ENCODE assay signal across 1 cellular context in the genomic region with DNA sequence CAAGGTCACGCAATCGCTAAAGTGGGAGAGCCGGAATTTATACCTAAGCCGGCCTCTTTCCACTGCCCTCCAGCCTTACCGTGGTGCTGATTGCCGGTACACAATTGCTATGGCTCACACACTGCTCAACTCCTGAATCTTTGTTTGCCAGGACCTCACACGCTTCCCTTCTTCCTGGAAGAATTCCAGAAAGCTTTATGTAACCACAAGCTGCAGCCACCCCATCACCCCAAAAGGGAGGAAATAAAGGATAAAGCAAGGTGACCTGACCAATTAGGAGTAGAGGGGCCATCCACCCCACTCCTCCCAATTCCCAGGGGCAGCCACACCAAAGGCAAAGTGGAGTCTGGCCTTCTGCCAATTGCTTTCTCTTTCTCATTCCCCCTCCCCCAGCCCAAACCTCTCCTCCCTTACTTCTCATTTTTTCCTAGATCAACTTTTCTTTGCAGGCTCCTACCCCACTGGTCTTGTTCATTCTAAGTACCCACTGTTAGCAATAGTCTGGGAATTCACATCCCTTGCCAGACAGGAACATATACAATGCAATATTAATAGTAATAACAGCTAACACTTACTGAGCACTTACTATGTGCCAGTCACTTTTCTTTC.
TF ChIP-seq lines count a peak whose summit lies in the region.

No MANE protein-coding gene starts in this region.

TF ChIP-seq in HEK293, 187 proteins besides CTCF, POLR2A, EP300 and RAD21 (continued from another document):
- 0 out of 2 replicates have a peak, but pooled peaks have one; percentile 10 for TF ChIP-seq ZNF148 (tag by site-specific recombination; IDR thresholded peaks at IDR 0.05; ENCODE audit: borderline replicate concordance)
- TF ChIP-seq ZNF169 (tag by site-specific recombination; IDR thresholded peaks at IDR 0.05) = no peak
- TF ChIP-seq ZNF660 (tag by site-specific recombination; IDR thresholded peaks at IDR 0.05) = peak; percentile 32; the same call in 1 of the 2 replicates
- TF ChIP-seq ZBTB17 (tag by site-specific recombination; IDR thresholded peaks at IDR 0.05) = peak; percentile 40; the same call in 1 of the 2 replicates
- TF ChIP-seq MEIS1 (CRISPR knock-in tag; IDR thresholded peaks at IDR 0.05; ENCODE audit: borderline replicate concordance) = no peak
- TF ChIP-seq ZNF610 (tag by site-specific recombination; IDR thresholded peaks at IDR 0.05; ENCODE audit: borderline replicate concordance) = no peak
- TF ChIP-seq YY2 (tag by site-specific recombination; IDR thresholded peaks at IDR 0.05) = no peak
- TF ChIP-seq ZNF416 (tag by site-specific recombination; IDR thresholded peaks at IDR 0.05) = no peak
- TF ChIP-seq KLF7 (tag by site-specific recombination; IDR thresholded peaks at IDR 0.05; ENCODE audit: borderline replicate concordance) = no peak
- TF ChIP-seq ZNF658 (tag by site-specific recombination; IDR thresholded peaks at IDR 0.05) = no peak
- TF ChIP-seq, protein P1, sequence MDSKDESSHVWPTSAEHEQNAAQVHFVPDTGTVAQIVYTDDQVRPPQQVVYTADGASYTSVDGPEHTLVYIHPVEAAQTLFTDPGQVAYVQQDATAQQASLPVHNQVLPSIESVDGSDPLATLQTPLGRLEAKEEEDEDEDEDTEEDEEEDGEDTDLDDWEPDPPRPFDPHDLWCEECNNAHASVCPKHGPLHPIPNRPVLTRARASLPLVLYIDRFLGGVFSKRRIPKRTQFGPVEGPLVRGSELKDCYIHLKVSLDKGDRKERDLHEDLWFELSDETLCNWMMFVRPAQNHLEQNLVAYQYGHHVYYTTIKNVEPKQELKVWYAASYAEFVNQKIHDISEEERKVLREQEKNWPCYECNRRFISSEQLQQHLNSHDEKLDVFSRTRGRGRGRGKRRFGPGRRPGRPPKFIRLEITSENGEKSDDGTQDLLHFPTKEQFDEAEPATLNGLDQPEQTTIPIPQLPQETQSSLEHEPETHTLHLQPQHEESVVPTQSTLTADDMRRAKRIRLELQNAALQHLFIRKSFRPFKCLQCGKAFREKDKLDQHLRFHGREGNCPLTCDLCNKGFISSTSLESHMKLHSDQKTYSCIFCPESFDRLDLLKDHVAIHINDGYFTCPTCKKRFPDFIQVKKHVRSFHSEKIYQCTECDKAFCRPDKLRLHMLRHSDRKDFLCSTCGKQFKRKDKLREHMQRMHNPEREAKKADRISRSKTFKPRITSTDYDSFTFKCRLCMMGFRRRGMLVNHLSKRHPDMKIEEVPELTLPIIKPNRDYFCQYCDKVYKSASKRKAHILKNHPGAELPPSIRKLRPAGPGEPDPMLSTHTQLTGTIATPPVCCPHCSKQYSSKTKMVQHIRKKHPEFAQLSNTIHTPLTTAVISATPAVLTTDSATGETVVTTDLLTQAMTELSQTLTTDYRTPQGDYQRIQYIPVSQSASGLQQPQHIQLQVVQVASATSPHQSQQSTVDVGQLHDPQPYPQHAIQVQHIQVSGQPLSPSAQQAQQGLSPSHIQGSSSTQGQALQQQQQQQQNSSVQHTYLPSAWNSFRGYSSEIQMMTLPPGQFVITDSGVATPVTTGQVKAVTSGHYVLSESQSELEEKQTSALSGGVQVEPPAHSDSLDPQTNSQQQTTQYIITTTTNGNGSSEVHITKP (tag by site-specific recombination; IDR thresholded peaks at IDR 0.05) = peak; percentile 72
- no peak for TF ChIP-seq ZNF211 (tag by site-specific recombination; IDR thresholded peaks at IDR 0.05; ENCODE audit: low read depth)
- no peak for TF ChIP-seq ZNF223 (tag by site-specific recombination; IDR thresholded peaks at IDR 0.05)
- TF ChIP-seq, protein P2, sequence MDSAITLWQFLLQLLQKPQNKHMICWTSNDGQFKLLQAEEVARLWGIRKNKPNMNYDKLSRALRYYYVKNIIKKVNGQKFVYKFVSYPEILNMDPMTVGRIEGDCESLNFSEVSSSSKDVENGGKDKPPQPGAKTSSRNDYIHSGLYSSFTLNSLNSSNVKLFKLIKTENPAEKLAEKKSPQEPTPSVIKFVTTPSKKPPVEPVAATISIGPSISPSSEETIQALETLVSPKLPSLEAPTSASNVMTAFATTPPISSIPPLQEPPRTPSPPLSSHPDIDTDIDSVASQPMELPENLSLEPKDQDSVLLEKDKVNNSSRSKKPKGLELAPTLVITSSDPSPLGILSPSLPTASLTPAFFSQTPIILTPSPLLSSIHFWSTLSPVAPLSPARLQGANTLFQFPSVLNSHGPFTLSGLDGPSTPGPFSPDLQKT (IDR thresholded peaks at IDR 0.05; ENCODE audit: borderline replicate concordance, low read depth, low read length) = no peak
